ENCODE assay signal across 9 cellular contexts in the genomic region with DNA sequence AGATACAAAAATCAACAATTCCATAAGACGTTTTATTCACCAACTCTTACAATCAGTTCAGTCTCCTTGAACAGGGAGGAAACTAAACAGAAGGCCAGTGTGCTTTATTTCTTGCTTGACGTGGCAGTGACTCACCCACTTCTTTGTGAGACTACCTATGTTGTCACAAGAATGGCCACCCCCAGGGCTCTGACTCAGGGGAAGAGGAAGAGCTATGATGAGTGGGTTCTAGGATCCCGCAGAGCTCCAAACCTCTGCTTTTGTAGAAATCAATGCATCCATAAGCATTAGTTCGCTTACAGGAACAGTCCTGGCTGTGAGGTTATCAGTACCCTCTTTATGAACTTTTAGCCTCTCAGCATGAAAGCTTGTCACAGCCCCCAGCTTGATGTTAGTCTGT.
DNase-seq lines count a peak whose midpoint lies in the region; ATAC-seq and TF ChIP-seq lines count a peak whose summit lies in the region.
"Had no signal": no experiment of that assay in that cellular context is flagged by ENCODE, and none has a peak within 500 bp of the region (broad histone marks: within the 10 kb centered on the region; RNA-seq: fewer than 3 reads in every experiment).

No MANE protein-coding gene starts in this region.

- intact Hi-C loops in Calu3 (cut with micrococcal nuclease; ENCODE audit: unreplicated experiment) (loop anchor here (2.0 kb wide), 1 partner anchor 14 kb away; no protein-coding TSS in a partner anchor), mammary epithelial cell (cut with micrococcal nuclease) (loop anchor here (1.0 kb wide), 2 partner anchors 28 to 40 kb away; no protein-coding TSS in a partner anchor)
- intact Hi-C loops in CD4-positive, alpha-beta memory T cell (cut with micrococcal nuclease), result no loop called here

- H2AFZ ChIP-seq in mammary epithelial cell (ENCODE audit: low read depth, low read length), result peak overlapping the region; percentile 43

- H3K27me3 ChIP-seq in mammary epithelial cell (ENCODE audit: insufficient read depth, low read length) (no peaks in the 10 kb centered on the region), BE2C (peaks cover 30% of the 10 kb centered on the region)
- no peaks in the 10 kb centered on the region for H3K27me3 ChIP-seq in CD4-positive, alpha-beta memory T cell (ENCODE audit: insufficient read depth, low read length)

- CTCF ChIA-PET in Calu3 (lab: Charles Lee) (interaction anchor here (0.5 to 2.1 kb wide), 19 partner anchors 8 to 255 kb away, joined by 3 to 17 read pairs (median 4); no protein-coding TSS in a partner anchor), mammary epithelial cell (lab: Charles Lee; ENCODE audit: low non-redundant PET) (interaction anchor here (0.6 kb wide), 1 partner anchor 176 kb away, joined by 3 read pairs; no protein-coding TSS in a partner anchor)
- CTCF ChIA-PET in CD4-positive, alpha-beta memory T cell (lab: Charles Lee; ENCODE audit: partially characterized antibody), result no interaction called here

- H3K27ac ChIP-seq in mammary epithelial cell (ENCODE audit: insufficient read depth, low read depth, low read length), result peak overlapping the region; percentile 90
- no peak overlapping the region for H3K27ac ChIP-seq in CD4-positive, alpha-beta memory T cell (ENCODE audit: low read depth, low read length)

- BruUV-seq in Calu3 (replicated peaks; lab: Mats Ljungman, UMichigan) (no TSS peak), mammary epithelial cell (replicated peaks; lab: Mats Ljungman, UMichigan) (no TSS peak)

- H3K27ac Mint-ChIP-seq in Calu3 (ENCODE audit: unreplicated experiment) (peak overlapping the region; percentile 98), nephron progenitor cell (peak overlapping the region; percentile 81)
- H3K27ac Mint-ChIP-seq in CD4-positive, alpha-beta memory T cell, result no peak overlapping the region

- dilution Hi-C loops in mammary epithelial cell (cut with HindIII; ENCODE audit: low sequenced_read_pairs), result loop anchor here (5.0 kb wide), 1 partner anchor 73 kb away; no protein-coding TSS in a partner anchor

- H3K36me3 Mint-ChIP-seq in Calu3 (ENCODE audit: insufficient read depth, unreplicated experiment) (peaks cover 72% of the 10 kb centered on the region), nephron progenitor cell (ENCODE audit: low read depth) (peaks cover 75% of the 10 kb centered on the region)
- H3K36me3 Mint-ChIP-seq in CD4-positive, alpha-beta memory T cell, result no peaks in the 10 kb centered on the region

- no peak for ATAC-seq in HG03442 (IDR thresholded peaks at IDR 0.05; ENCODE audit: unreplicated experiment)

- peaks cover 26% of the 10 kb centered on the region for H3K4me1 ChIP-seq in mammary epithelial cell (ENCODE audit: insufficient read depth, low read length)
- H3K4me1 ChIP-seq in CD4-positive, alpha-beta memory T cell (ENCODE audit: insufficient read depth, low read length), result no peaks in the 10 kb centered on the region
- no peaks in the 10 kb centered on the region for H3K4me1 ChIP-seq in BE2C

- H3K9me3 ChIP-seq in mammary epithelial cell (replicated peaks; ENCODE audit: insufficient read depth, low read length) (no peaks in the 10 kb centered on the region), BE2C (no peaks in the 10 kb centered on the region)
- no peaks in the 10 kb centered on the region for H3K9me3 ChIP-seq in CD4-positive, alpha-beta memory T cell (ENCODE audit: control insufficient read depth in 1 of 2, low read length in 2 of 2)

- peak overlapping the region; percentile 59 for H3K4me2 ChIP-seq in mammary epithelial cell (ENCODE audit: insufficient read depth, low read depth, low read length)

- H3K4me3 Mint-ChIP-seq in Calu3 (ENCODE audit: low read depth, unreplicated experiment) (peak overlapping the region; percentile 34), nephron progenitor cell (no peak overlapping the region)
- no peak overlapping the region for H3K4me3 Mint-ChIP-seq in CD4-positive, alpha-beta memory T cell

- in situ Hi-C loops in mammary epithelial cell (cut with MboI; ENCODE audit: low sequenced_read_pairs in 2 of 2), result no loop called here

- no peaks in the 10 kb centered on the region for H3K27me3 Mint-ChIP-seq in Calu3 (ENCODE audit: unreplicated experiment)
- peaks cover 5% of the 10 kb centered on the region for H3K27me3 Mint-ChIP-seq in nephron progenitor cell (ENCODE audit: low read depth, poor library complexity)
- peaks cover 5 to 14% of the 10 kb centered on the region in 2 donors for H3K27me3 Mint-ChIP-seq in CD4-positive, alpha-beta memory T cell

- H3K4me1 Mint-ChIP-seq in Calu3 (ENCODE audit: low read depth, unreplicated experiment) (peaks cover 36% of the 10 kb centered on the region), nephron progenitor cell (no peaks in the 10 kb centered on the region)
- no peaks in the 10 kb centered on the region for H3K4me1 Mint-ChIP-seq in CD4-positive, alpha-beta memory T cell

- peak; percentile 94 for DNase-seq in Calu3
- peak; percentile 26 to 36 for DNase-seq in Kasumi-1 (lab: John Stamatoyannopoulos, UW)
- DNase-seq in mammary epithelial cell, result peak; percentile 99
- DNase-seq in nephron progenitor cell, result no peak
- DNase-seq in CD4-positive, alpha-beta memory T cell, result no peak
- DNase-seq in effector CD8-positive, alpha-beta T cell (lab: John Stamatoyannopoulos, UW), result no peak
- DNase-seq in BE2C, result no peak
- DNase-seq: NCI-H510A treated with DMSO at 0.1 percent for 48 hours had no signal

- POLR2A ChIA-PET in CD4-positive, alpha-beta memory T cell (lab: Charles Lee; ENCODE audit: partially characterized antibody), result no interaction called here

- peak overlapping the region; percentile 68 for H3K9ac ChIP-seq in mammary epithelial cell (ENCODE audit: insufficient read depth, low read length)

- no peak overlapping the region for H3K4me3 ChIP-seq in mammary epithelial cell (replicated peaks in 1 of 3; ENCODE audit: insufficient read depth in 1 of 3, low read depth in 2 of 3, low read length in 3 of 3)
- H3K4me3 ChIP-seq in CD4-positive, alpha-beta memory T cell (ENCODE audit: low read length in 2 of 2), result no peak overlapping the region
- no peak overlapping the region for H3K4me3 ChIP-seq in BE2C (ENCODE audit: low read depth, low read length)

- WGBS in mammary epithelial cell (ENCODE audit: low coverage, missing lambda C conversion rate), result 0% methylated on average over 3 of the region's 4 CpGs

- TF ChIP-seq CTCF in Calu3 (IDR thresholded peaks at IDR 0.05; ENCODE audit: unreplicated experiment) (no peak), mammary epithelial cell (conservative IDR thresholded peaks at IDR 0.05 in 1 of 2, IDR thresholded peaks at IDR 0.05 in 1 of 2; ENCODE audit: extremely low read depth in 1 of 2, insufficient read depth in 1 of 2, low read depth in 1 of 2, low read length in 2 of 2) (no peak), nephron progenitor cell (IDR thresholded peaks at IDR 0.05) (no peak), BE2C (IDR thresholded peaks at IDR 0.05; ENCODE audit: low read depth, low read length) (no peak)

- H3K36me3 ChIP-seq in mammary epithelial cell (ENCODE audit: insufficient read depth, low read length), result peaks cover 33% of the 10 kb centered on the region
- H3K36me3 ChIP-seq in CD4-positive, alpha-beta memory T cell (ENCODE audit: insufficient read depth, low read length), result no peaks in the 10 kb centered on the region
- no peaks in the 10 kb centered on the region for H3K36me3 ChIP-seq in BE2C

- H3K79me2 ChIP-seq in mammary epithelial cell (ENCODE audit: insufficient read depth, low read length), result peaks cover 24% of the 10 kb centered on the region

- H4K20me1 ChIP-seq in mammary epithelial cell (ENCODE audit: insufficient read depth, low read length), result no peaks in the 10 kb centered on the region

- H3K9me3 Mint-ChIP-seq in Calu3 (ENCODE audit: low read depth, unreplicated experiment) (no peaks in the 10 kb centered on the region), nephron progenitor cell (no peaks in the 10 kb centered on the region)
- no peaks in the 10 kb centered on the region for H3K9me3 Mint-ChIP-seq in CD4-positive, alpha-beta memory T cell

Comparison
In these comparisons a context has a peak if more than half of its experiments do, and no peak if none do; other contexts are left out.
1. DNase-seq: peak in Calu3 (single experiment), Kasumi-1 (2 of 2) and mammary epithelial cell (single experiment); none in nephron progenitor cell (single experiment), CD4-positive, alpha-beta memory T cell (0 of 5), effector CD8-positive, alpha-beta T cell (single experiment) and BE2C (single experiment).
2. H3K27ac Mint-ChIP-seq: peak in Calu3 (single experiment) and nephron progenitor cell (single experiment); none in CD4-positive, alpha-beta memory T cell (0 of 7).